ENCODE assay signal across 19 cellular contexts in the genomic region with DNA sequence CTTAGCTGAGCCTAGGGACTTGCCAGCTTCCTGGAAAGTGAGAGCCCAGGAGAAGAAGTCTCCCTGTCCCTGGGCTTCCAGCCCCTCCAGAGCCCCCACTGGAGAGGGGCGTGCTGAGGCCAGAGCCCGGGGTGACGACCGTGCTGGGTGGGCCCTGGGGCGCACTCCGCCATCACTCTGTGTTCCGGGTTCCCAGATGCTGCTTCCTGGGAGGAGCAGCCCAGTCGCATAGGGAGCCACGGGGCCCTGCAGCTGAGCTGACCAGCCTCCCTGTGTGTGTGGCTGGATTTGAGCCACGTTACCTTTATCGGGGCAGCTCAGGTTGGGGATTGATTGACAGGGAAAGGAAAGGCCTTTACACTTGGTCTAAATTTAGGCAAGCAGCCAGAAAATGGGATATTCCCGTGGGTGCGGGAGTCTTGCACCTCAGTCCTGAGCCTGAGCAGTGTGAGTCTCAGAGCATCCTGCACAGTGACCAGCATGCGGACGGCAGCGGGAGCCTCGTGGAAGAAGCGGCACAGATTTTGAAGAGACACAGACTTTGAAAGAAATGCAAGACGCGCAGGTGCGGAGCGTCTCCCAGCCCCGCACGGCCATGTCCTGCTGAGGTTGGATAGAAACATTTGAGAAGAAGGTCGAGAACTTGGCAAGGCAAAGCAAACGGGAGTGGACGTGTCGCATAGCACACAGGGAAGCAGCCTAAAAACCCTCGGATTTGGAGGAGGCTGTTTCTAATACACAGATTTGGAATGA. TPM values are rescaled to one million over a fixed set of nuclear protein-coding genes. Genes with fewer than 3 reads are reported as not detected.
DNase-seq lines count a peak whose midpoint lies in the region; ATAC-seq and TF ChIP-seq lines count a peak whose summit lies in the region.
"Had no signal": no experiment of that assay in that cellular context is flagged by ENCODE, and none has a peak within 500 bp of the region (broad histone marks: within the 10 kb centered on the region; RNA-seq: fewer than 3 reads in every experiment).

No MANE protein-coding gene starts in this region.

- TF ChIP-seq CTCF in H9 (conservative IDR thresholded peaks at IDR 0.05) (no peak), hepatocyte (IDR thresholded peaks at IDR 0.05; ENCODE audit: poor library complexity) (no peak), gastrocnemius medialis (IDR thresholded peaks at IDR 0.05 in 4 of 5, conservative IDR thresholded peaks at IDR 0.05 in 1 of 5) (no peak)

- peaks cover 46% of the 10 kb centered on the region for H3K36me3 Mint-ChIP-seq in T-helper 2 cell treated with Interferon-gamma antibody and Interleukin-4, amounts not matched to agents 5 μg/mL and 100 μg/mL, for 36 hours (ENCODE audit: low read depth)
- peaks cover 20 to 67% (median 59%) of the 10 kb centered on the region in 3 experiments; a peak in 6 of 7 replicates for H3K36me3 Mint-ChIP-seq in H9 (ENCODE audit: insufficient read depth in 1 of 3, low read depth in 3 of 3)

- H3K27me3 Mint-ChIP-seq in T-helper 2 cell treated with Interferon-gamma antibody and Interleukin-4, amounts not matched to agents 5 μg/mL and 100 μg/mL, for 36 hours (ENCODE audit: low read depth): no peaks in the 10 kb centered on the region
- no peaks in the 10 kb centered on the region for H3K27me3 Mint-ChIP-seq in H9 (ENCODE audit: low read depth)

- WGBS in H9 (ENCODE audit: extremely low coverage, insufficient read length, low lambda C conversion rate): no CpG with 5 or more reads among the region's 29 CpGs
- WGBS in hepatocyte (ENCODE audit: low lambda C conversion rate, missing lambda C conversion rate): 92% methylated on average over 29 of the region's 29 CpGs

- TF ChIP-seq POLR2A in gastrocnemius medialis (IDR thresholded peaks at IDR 0.05): no peak

- no peak overlapping the region for H2BK12ac ChIP-seq in H9 (ENCODE audit: insufficient read length, low read depth, low read length)

- no peak overlapping the region for H3K4ac ChIP-seq in H9 (ENCODE audit: low read depth, low read length)

- H3K56ac ChIP-seq in H9 (ENCODE audit: insufficient read length, low read depth, low read length): no peak overlapping the region

- no peak overlapping the region for H2BK120ac ChIP-seq in H9 (ENCODE audit: low read depth, low read length, poor library complexity, severe bottlenecking)

- no peak overlapping the region for H3T11ph ChIP-seq in H9 (ENCODE audit: low read length)

- H4K91ac ChIP-seq in H9 (ENCODE audit: insufficient read length, low read depth, low read length): no peak overlapping the region

- no peak overlapping the region for H3K14ac ChIP-seq in H9 (ENCODE audit: insufficient read depth, low read length)

- DNase-seq in T-helper 2 cell treated with Interferon-gamma antibody and Interleukin-4, amounts not matched to agents 5 μg/mL and 100 μg/mL, for 36 hours (ENCODE audit: low spot score): no peak
- DNase-seq in T-helper 2 cell (no peak), H9 (no peak), hepatocyte (ENCODE audit: low spot score) (no peak), gastrocnemius medialis (no peak), NCI-H1092 treated with DMSO at 0.1 percent for 48 hours (lab: John Stamatoyannopoulos, UW) (no peak), NCI-H2081 (lab: John Stamatoyannopoulos, UW) (no peak)
- DNase-seq: activated CD8-positive, alpha-beta memory T cell treated with anti-CD3 and anti-CD28 coated beads for 24 hours; activated effector memory CD4-positive, alpha-beta T cell treated with Interleukin-2 at 50 U/mL for 16 hours; Kasumi-1; NCI-H1436; NCI-H510A; SK-N-SH; stimulated activated naive CD8-positive, alpha-beta T cell treated with anti-CD3 and anti-CD28 coated beads, Interleukin-15, Interleukin-2, amounts not matched to agents 100 U/mL and 50 U/mL, for 24 hours had no signal

- H3K18ac ChIP-seq in H9 (ENCODE audit: insufficient read length, low read depth, low read length): no peak overlapping the region

- intact Hi-C loops in gastrocnemius medialis (cut with DNase I; ENCODE audit: low total_unique reads): no loop called here

- H3K9me3 ChIP-seq in H9 (ENCODE audit: control insufficient read depth, low read depth, low read length): no peaks in the 10 kb centered on the region
- H3K9me3 ChIP-seq in hepatocyte (ENCODE audit: low read depth): no peaks in the 10 kb centered on the region
- no peaks in the 10 kb centered on the region for H3K9me3 ChIP-seq in gastrocnemius medialis
- H3K9me3 ChIP-seq: SK-N-SH had no signal

- H2AFZ ChIP-seq in H9 (ENCODE audit: low read length) (no peak overlapping the region), hepatocyte (no peak overlapping the region)

- H3K27ac Mint-ChIP-seq in T-helper 2 cell treated with Interferon-gamma antibody and Interleukin-4, amounts not matched to agents 5 μg/mL and 100 μg/mL, for 36 hours: peak overlapping the region; percentile 31
- H3K27ac Mint-ChIP-seq in H9: peak overlapping the region in 2 of 3 experiments; percentile 90 to 93; a peak in 3 of 7 replicates

- ATAC-seq in gastrocnemius medialis (no peak), GM18907 (IDR thresholded peaks at IDR 0.05; ENCODE audit: unreplicated experiment) (no peak)
- ATAC-seq: stimulated activated naive CD8-positive, alpha-beta T cell treated with anti-CD3 and anti-CD28 coated beads, Interleukin-15, Interleukin-2, amounts not matched to agents 100 U/mL and 50 U/mL, for 24 hours had no signal

- no peak overlapping the region for H2AK5ac ChIP-seq in H9 (ENCODE audit: insufficient read length, low read length)

- H3K9me2 ChIP-seq in hepatocyte (replicated peaks; ENCODE audit: insufficient read depth): no peaks in the 10 kb centered on the region
- H3K9me2 ChIP-seq: SK-N-SH had no signal

- H3K4me3 Mint-ChIP-seq in T-helper 2 cell treated with Interferon-gamma antibody and Interleukin-4, amounts not matched to agents 5 μg/mL and 100 μg/mL, for 36 hours: peak overlapping the region; percentile 42
- no peak overlapping the region for H3K4me3 Mint-ChIP-seq in H9
- H3K4me3 Mint-ChIP-seq: brain had no signal

- H3K36me3 ChIP-seq in hepatocyte (replicated peaks; ENCODE audit: insufficient read depth, low read depth) (no peaks in the 10 kb centered on the region), gastrocnemius medialis (peaks cover 0 to 4% of the 10 kb centered on the region in 2 donors)

- H3K4me1 Mint-ChIP-seq in T-helper 2 cell treated with Interferon-gamma antibody and Interleukin-4, amounts not matched to agents 5 μg/mL and 100 μg/mL, for 36 hours (ENCODE audit: low read depth): peaks cover 40% of the 10 kb centered on the region
- peaks cover 23 to 27% of the 10 kb centered on the region in 2 experiments for H3K4me1 Mint-ChIP-seq in H9

- H3K9ac ChIP-seq in H9 (ENCODE audit: extremely low read depth, insufficient read length, low read length): no peak overlapping the region
- H3K9ac ChIP-seq: SK-N-SH had no signal

- no peak overlapping the region for H3K23ac ChIP-seq in H9 (ENCODE audit: insufficient read length, low read depth, low read length)

- H3K27ac ChIP-seq in H9 (ENCODE audit: insufficient read length, low read depth, low read length): no peak overlapping the region
- peak overlapping the region; percentile 94 for H3K27ac ChIP-seq in hepatocyte
- peak overlapping the region in 3 of 4 donors; percentile 77 to 80 (median 79) for H3K27ac ChIP-seq in gastrocnemius medialis

- H3K4me3 ChIP-seq in hepatocyte: no peak overlapping the region
- H3K4me3 ChIP-seq in gastrocnemius medialis: no peak overlapping the region

- H3K27me3 ChIP-seq in H9 (ENCODE audit: insufficient read depth, low read length): no peaks in the 10 kb centered on the region
- no peaks in the 10 kb centered on the region for H3K27me3 ChIP-seq in hepatocyte
- H3K27me3 ChIP-seq in gastrocnemius medialis: no peaks in the 10 kb centered on the region

- H4K5ac ChIP-seq in H9 (ENCODE audit: insufficient read length, low read depth, low read length): no peak overlapping the region

- H4K8ac ChIP-seq in H9 (replicated peaks; ENCODE audit: insufficient read length, low read depth, low read length): no peak overlapping the region

- no peak overlapping the region for H2BK20ac ChIP-seq in H9 (ENCODE audit: low read depth, low read length, poor library complexity, severe bottlenecking)

- H3K23me2 ChIP-seq in H9 (ENCODE audit: insufficient read length, low read depth, low read length, poor library complexity, severe bottlenecking): no peaks in the 10 kb centered on the region

- H3K4me2 ChIP-seq in H9 (ENCODE audit: insufficient read depth, insufficient read length, low read length) (no peak overlapping the region), hepatocyte (no peak overlapping the region)
- H3K4me2 ChIP-seq: SK-N-SH had no signal

- H3K4me1 ChIP-seq in H9 (ENCODE audit: insufficient read depth, low read length) (no peaks in the 10 kb centered on the region; the same call in 1 of the 2 replicates), hepatocyte (ENCODE audit: insufficient read depth) (peaks cover 30% of the 10 kb centered on the region), gastrocnemius medialis (peaks cover 33 to 36% of the 10 kb centered on the region in 2 donors)

- in situ Hi-C loops in gastrocnemius medialis (cut with MboI; ENCODE audit: low sequenced_read_pairs in 4 of 4): no loop called here

- H3K9me3 Mint-ChIP-seq in T-helper 2 cell treated with Interferon-gamma antibody and Interleukin-4, amounts not matched to agents 5 μg/mL and 100 μg/mL, for 36 hours: no peaks in the 10 kb centered on the region
- H3K9me3 Mint-ChIP-seq in H9: 0 out of 5 replicates have a peak, but pooled peaks cover 0 to 3% of the 10 kb centered on the region in 2 experiments

- H2BK5ac ChIP-seq in H9 (ENCODE audit: insufficient read length, low read length): no peak overlapping the region

- H3K79me1 ChIP-seq in H9 (ENCODE audit: insufficient read depth, low read depth, low read length, poor library complexity, severe bottlenecking): no peaks in the 10 kb centered on the region

- no peak overlapping the region for H2BK15ac ChIP-seq in H9 (ENCODE audit: low read depth, low read length)

- H4K20me1 ChIP-seq in H9 (ENCODE audit: control insufficient read depth, insufficient read depth, insufficient read length) (no peaks in the 10 kb centered on the region), hepatocyte (ENCODE audit: insufficient read depth, poor library complexity, severe bottlenecking) (no peaks in the 10 kb centered on the region)

- H3K79me2 ChIP-seq in H9 (ENCODE audit: insufficient read depth, low read length) (no peaks in the 10 kb centered on the region), hepatocyte (no peaks in the 10 kb centered on the region)

RNA-seq across cellular contexts. Expression of gene ZNF750, which starts 51.3 kb away (rescaled TPM):
- 0.09 TPM in 1 of 2 replicates, not detected in the other for total RNA-seq in H9 (2021)
- total RNA-seq in hepatocyte: 0.12 and 0.27 TPM in 2 replicates
- polyA plus RNA-seq in hepatocyte: 0.49 and 2.1 TPM in 2 replicates
- total RNA-seq in gastrocnemius medialis: 10 to 100 TPM in 2 of 4 donors, 1 to 10 TPM in 2; 2.5 to 17.8 (median 11.7) TPM
- total RNA-seq: A172, liver, OCI-LY7 had no signal
- polyA plus RNA-seq: SK-N-SH had no signal
